Comparison of ENCODE assay signal across 11 cellular contexts in genomic region chr17:77875881-77876509, GRCh38.
DNase-seq lines count a peak whose midpoint lies in the region; ATAC-seq and TF ChIP-seq lines count a peak whose summit lies in the region.
"Had no signal": no experiment of that assay in that cellular context is flagged by ENCODE, and none has a peak within 500 bp of the region (broad histone marks: within the 10 kb centered on the region; RNA-seq: fewer than 3 reads in every experiment).

No MANE protein-coding gene starts in this region.

- WGBS in aorta, 2 donors: 95 to 96% methylated on average over 2 of the region's 2 CpGs

- no peaks in the 10 kb centered on the region for H3K9me3 ChIP-seq in CD8-positive, alpha-beta T cell (ENCODE audit: low read length)
- H3K9me3 ChIP-seq in HEK293 (ENCODE audit: control insufficient read depth, insufficient read depth, low read depth, low read length) (no peaks in the 10 kb centered on the region), aorta (ENCODE audit: control insufficient read depth, low read length) (no peaks in the 10 kb centered on the region)

- H3K4me1 Mint-ChIP-seq in CD8-positive, alpha-beta T cell (ENCODE audit: low read depth): peaks cover 88% of the 10 kb centered on the region
- peaks cover 28% of the 10 kb centered on the region for H3K4me1 Mint-ChIP-seq in memory B cell

- H3K4me3 Mint-ChIP-seq in CD8-positive, alpha-beta T cell: peak overlapping the region; percentile 26
- peak overlapping the region; percentile 6 for H3K4me3 Mint-ChIP-seq in memory B cell

- DNase-seq in CD8-positive, alpha-beta T cell: no peak
- DNase-seq in SW 1271 (lab: John Stamatoyannopoulos, UW): peak; percentile 66 to 72
- no peak for DNase-seq in memory B cell (ENCODE audit: low spot score in 2 of 2)
- DNase-seq in posterior vena cava (ENCODE audit: low spot score): no peak
- no peak for DNase-seq in aorta
- DNase-seq in foreskin fibroblast: no peak
- DNase-seq: NCI-H524 had no signal

- no peak for TF ChIP-seq CTCF in CD8-positive, alpha-beta T cell (IDR thresholded peaks at IDR 0.05)
- TF ChIP-seq CTCF in HEK293 (tag by site-specific recombination; IDR thresholded peaks at IDR 0.05): no peak
- no peak for TF ChIP-seq CTCF in foreskin fibroblast (IDR thresholded peaks at IDR 0.05; ENCODE audit: low read depth, low read length)

- no peaks in the 10 kb centered on the region for H3K27me3 ChIP-seq in CD8-positive, alpha-beta T cell (ENCODE audit: insufficient read depth, low read length)
- H3K27me3 ChIP-seq in aorta (ENCODE audit: control insufficient read depth in 1 of 2, insufficient read depth in 2 of 2, low read length in 1 of 2): no peaks in the 10 kb centered on the region

- CTCF ChIA-PET in CD8-positive, alpha-beta T cell (lab: Charles Lee): no interaction called here
- CTCF ChIA-PET in HEK293 (lab: Yijun Ruan, JAX): no interaction called here

- POLR2A ChIA-PET in CD8-positive, alpha-beta T cell (lab: Charles Lee): interaction anchor here (3.4 kb wide), 1 partner anchor 82 kb away, joined by 15 read pairs; the partner anchor contains the start of gene TNRC6C
- POLR2A ChIA-PET in HEK293 (lab: Yijun Ruan, JAX): interaction anchor here (0.7 to 1.7 kb wide), 2 partner anchors 82 to 104 kb away, joined by 5 to 8 read pairs; partner anchors contain the start of gene TNRC6C

- no peak overlapping the region for H3K27ac ChIP-seq in CD8-positive, alpha-beta T cell (ENCODE audit: low read depth, low read length)
- no peak overlapping the region for H3K27ac ChIP-seq in HEK293 (ENCODE audit: extremely low read depth, low read depth, low read length)
- H3K27ac ChIP-seq in aorta (ENCODE audit: low read depth in 1 of 2, low read length in 2 of 2): no peak overlapping the region
- H3K27ac ChIP-seq: esophagus muscularis mucosa had no signal

- H3K4me3 ChIP-seq in CD8-positive, alpha-beta T cell (ENCODE audit: low read depth, low read length): no peak overlapping the region
- no peak overlapping the region for H3K4me3 ChIP-seq in HEK293 (ENCODE audit: low read depth, low read length)
- H3K4me3 ChIP-seq in aorta (ENCODE audit: low read length in 2 of 2): no peak overlapping the region
- no peak overlapping the region for H3K4me3 ChIP-seq in foreskin fibroblast (ENCODE audit: low read depth in 1 of 2, low read length in 2 of 2)
- H3K4me3 ChIP-seq: esophagus muscularis mucosa had no signal

- no peak for ATAC-seq in CD8-positive, alpha-beta T cell
- ATAC-seq in memory B cell (ENCODE audit: low read depth) (peak; percentile 96), aorta (ENCODE audit: low FRiP score) (no peak), HG03460 (IDR thresholded peaks at IDR 0.05; ENCODE audit: unreplicated experiment) (no peak)
- ATAC-seq: sciatic nerve had no signal

- peak overlapping the region; percentile 32 for H3K27ac Mint-ChIP-seq in CD8-positive, alpha-beta T cell
- peak overlapping the region; percentile 14 for H3K27ac Mint-ChIP-seq in memory B cell

- peaks cover 3% of the 10 kb centered on the region for H3K9me3 Mint-ChIP-seq in CD8-positive, alpha-beta T cell
- H3K9me3 Mint-ChIP-seq in memory B cell: peaks cover 2% of the 10 kb centered on the region

- H3K27me3 Mint-ChIP-seq in CD8-positive, alpha-beta T cell (ENCODE audit: low read depth): no peaks in the 10 kb centered on the region
- H3K27me3 Mint-ChIP-seq in memory B cell: peaks cover 8% of the 10 kb centered on the region

- H3K36me3 ChIP-seq in CD8-positive, alpha-beta T cell (ENCODE audit: insufficient read depth, low read length): no peaks in the 10 kb centered on the region
- H3K36me3 ChIP-seq in HEK293 (ENCODE audit: control insufficient read depth in 2 of 2, insufficient read depth in 1 of 2, low read length in 2 of 2): no peaks in the 10 kb centered on the region
- H3K36me3 ChIP-seq in aorta (ENCODE audit: control insufficient read depth in 1 of 2, insufficient read depth in 2 of 2, low read length in 1 of 2): no peaks in the 10 kb centered on the region
- H3K36me3 ChIP-seq: esophagus muscularis mucosa had no signal

- no peaks in the 10 kb centered on the region for H3K36me3 Mint-ChIP-seq in CD8-positive, alpha-beta T cell
- peaks cover 2% of the 10 kb centered on the region for H3K36me3 Mint-ChIP-seq in memory B cell

- intact Hi-C loops in CD8-positive, alpha-beta T cell (cut with DNase I, micrococcal nuclease): no loop called here
- intact Hi-C loops in posterior vena cava (cut with DNase I): no loop called here
- intact Hi-C loops in aorta (cut with DNase I): no loop called here

- peaks cover 97% of the 10 kb centered on the region for H3K4me1 ChIP-seq in CD8-positive, alpha-beta T cell (ENCODE audit: insufficient read depth, low read length)
- H3K4me1 ChIP-seq in HEK293 (ENCODE audit: control insufficient read depth, insufficient read depth, low read length) (no peaks in the 10 kb centered on the region), aorta (ENCODE audit: control insufficient read depth in 1 of 2, insufficient read depth in 2 of 2, low read length in 2 of 2) (no peaks in the 10 kb centered on the region)

TF ChIP-seq in HEK293, 187 proteins besides CTCF, POLR2A, EP300 and RAD21 (continues in another document):
- no peak for TF ChIP-seq ZSCAN5A (tag by site-specific recombination; IDR thresholded peaks at IDR 0.05)
- no peak for TF ChIP-seq ZNF580 (tag by site-specific recombination; IDR thresholded peaks at IDR 0.05)
- 0 out of 2 replicates have a peak, but pooled peaks have one; percentile 63 for TF ChIP-seq ZNF280D (tag by site-specific recombination; IDR thresholded peaks at IDR 0.05)
- TF ChIP-seq SP2 (tag by site-specific recombination; IDR thresholded peaks at IDR 0.05): no peak
- no peak for TF ChIP-seq ZNF544 (tag by site-specific recombination; IDR thresholded peaks at IDR 0.05)
- TF ChIP-seq MZF1 (tag by site-specific recombination; IDR thresholded peaks at IDR 0.05; ENCODE audit: borderline replicate concordance): no peak
- TF ChIP-seq ZNF404 (tag by site-specific recombination; IDR thresholded peaks at IDR 0.05): no peak
- no peak for TF ChIP-seq ZNF791 (tag by site-specific recombination; IDR thresholded peaks at IDR 0.05)
- TF ChIP-seq ZNF175 (tag by site-specific recombination; IDR thresholded peaks at IDR 0.05): no peak
- no peak for TF ChIP-seq ZNF391 (tag by site-specific recombination; IDR thresholded peaks at IDR 0.05; ENCODE audit: borderline replicate concordance, low read depth)
- TF ChIP-seq ZNF707 (tag by site-specific recombination; IDR thresholded peaks at IDR 0.05): no peak
- no peak for TF ChIP-seq OVOL3 (tag by site-specific recombination; IDR thresholded peaks at IDR 0.05)
- no peak for TF ChIP-seq ZNF843 (tag by site-specific recombination; IDR thresholded peaks at IDR 0.05)
- no peak for TF ChIP-seq GFI1B (tag by site-specific recombination; IDR thresholded peaks at IDR 0.05)
- TF ChIP-seq SETDB1 (IDR thresholded peaks at IDR 0.05; ENCODE audit: insufficient read length, low read length): peak; percentile 94
- no peak for TF ChIP-seq KLF9 (tag by site-specific recombination; IDR thresholded peaks at IDR 0.05; ENCODE audit: low read depth)
- TF ChIP-seq ZNF114 (tag by site-specific recombination; IDR thresholded peaks at IDR 0.05): no peak
- no peak for TF ChIP-seq ZNF621 (tag by site-specific recombination; IDR thresholded peaks at IDR 0.05)
- peak; percentile 63; the same call in 1 of the 2 replicates for TF ChIP-seq ZNF184 (tag by site-specific recombination; IDR thresholded peaks at IDR 0.05)

Comparison
In these comparisons a context has a peak if more than half of its experiments do, and no peak if none do; other contexts are left out.
1. DNase-seq: peak in SW 1271 (2 of 2); none in CD8-positive, alpha-beta T cell (0 of 7), memory B cell (0 of 2), posterior vena cava (single experiment), aorta (0 of 2) and foreskin fibroblast (0 of 2).